ENCODE assay signal across 13 cellular contexts in the genomic region with DNA sequence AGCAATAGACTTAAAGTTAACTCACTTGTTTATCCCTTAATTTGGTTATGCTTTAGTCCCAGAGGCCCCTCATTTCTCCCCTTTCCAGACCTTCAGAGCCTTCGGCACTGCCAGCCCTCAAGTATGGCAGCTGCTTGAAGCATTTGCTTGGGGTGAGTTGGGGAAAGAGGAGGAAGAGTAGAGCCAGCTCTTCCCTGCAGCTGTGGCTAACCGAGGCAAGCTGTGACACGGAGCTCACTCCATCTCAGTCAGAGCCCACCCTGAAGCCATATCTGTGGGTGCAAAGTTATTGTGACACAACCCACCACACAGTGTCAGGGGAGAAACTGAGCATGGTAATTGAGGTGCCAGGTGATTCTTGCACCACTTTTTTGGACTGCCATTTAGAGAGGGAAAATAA.
DNase-seq lines count a peak whose midpoint lies in the region; ATAC-seq, FAIRE-seq and TF ChIP-seq lines count a peak whose summit lies in the region.
"Had no signal": no experiment of that assay in that cellular context is flagged by ENCODE, and none has a peak within 500 bp of the region (broad histone marks: within the 10 kb centered on the region; RNA-seq: fewer than 3 reads in every experiment).

No MANE protein-coding gene starts in this region.

- peak; percentile 29 for FAIRE-seq in keratinocyte (lab: Jason Lieb, UNC)

- H3F3A ChIP-seq in smooth muscle cell (ENCODE audit: low read depth): peaks cover 21% of the 10 kb centered on the region

- dilution Hi-C loops in keratinocyte (cut with MboI; ENCODE audit: extremely low pct_ligation_motif_present, low sequenced_read_pairs): no loop called here

- no peaks in the 10 kb centered on the region for H3K9me3 ChIP-seq in keratinocyte (ENCODE audit: control insufficient read depth, low read depth, low read length)
- H3K9me3 ChIP-seq in smooth muscle cell (replicated peaks; ENCODE audit: low read depth): no peaks in the 10 kb centered on the region
- H3K9me3 ChIP-seq: ovary had no signal

- H3K4me2 ChIP-seq in keratinocyte (ENCODE audit: control insufficient read depth, extremely low read depth, insufficient read depth, low read depth, low read length): peak overlapping the region; percentile 55
- H3K4me2 ChIP-seq in smooth muscle cell: peak overlapping the region; percentile 41

- H3K9me1 ChIP-seq in keratinocyte (ENCODE audit: control insufficient read depth, extremely low read depth, insufficient read depth, low read length): no peaks in the 10 kb centered on the region

- no peaks in the 10 kb centered on the region for H3K27me3 ChIP-seq in keratinocyte (ENCODE audit: control insufficient read depth, extremely low read depth, insufficient read depth, low read length)
- H3K27me3 ChIP-seq in smooth muscle cell (ENCODE audit: low read depth): no peaks in the 10 kb centered on the region
- H3K27me3 ChIP-seq: ovary had no signal

- POLR2A ChIA-PET in RWPE1 (lab: Yijun Ruan, JAX; ENCODE audit: low non-redundant PET): no interaction called here

- peaks cover 27% of the 10 kb centered on the region for H3K4me1 ChIP-seq in keratinocyte (ENCODE audit: control insufficient read depth, extremely low read depth, insufficient read depth, low read length)
- peaks cover 22% of the 10 kb centered on the region for H3K4me1 ChIP-seq in smooth muscle cell (ENCODE audit: low read depth)

- no peak for TF ChIP-seq CTCF in RWPE1 (conservative IDR thresholded peaks at IDR 0.05; ENCODE audit: low read depth)
- TF ChIP-seq CTCF in keratinocyte (optimal IDR thresholded peaks at IDR 0.05 in 1 of 3, IDR thresholded peaks at IDR 0.05 in 1 of 3, conservative IDR thresholded peaks at IDR 0.05 in 1 of 3; ENCODE audit: extremely low read depth in 1 of 3, insufficient read depth in 2 of 3, low read length in 3 of 3): no peak
- no peak for TF ChIP-seq CTCF in smooth muscle cell (IDR thresholded peaks at IDR 0.05; ENCODE audit: borderline replicate concordance, insufficient read depth, poor library complexity, severe bottlenecking)
- no peak for TF ChIP-seq CTCF in GM13977 (IDR thresholded peaks at IDR 0.05; ENCODE audit: extremely low read depth, insufficient read depth, missing control alignments)

- H3K79me2 ChIP-seq in keratinocyte (ENCODE audit: control insufficient read depth, insufficient read depth, low read length) (no peaks in the 10 kb centered on the region), smooth muscle cell (ENCODE audit: low read depth) (no peaks in the 10 kb centered on the region)

- ATAC-seq in GM19324 (IDR thresholded peaks at IDR 0.05; ENCODE audit: low FRiP score, unreplicated experiment): peak; percentile 3

- H3K36me3 ChIP-seq in keratinocyte (ENCODE audit: control insufficient read depth in 2 of 2, extremely low read depth in 1 of 2, insufficient read depth in 2 of 2, low read length in 2 of 2) (no peaks in the 10 kb centered on the region), smooth muscle cell (ENCODE audit: low read depth) (no peaks in the 10 kb centered on the region)
- H3K36me3 ChIP-seq: ovary had no signal

- H4K20me1 ChIP-seq in keratinocyte (ENCODE audit: control insufficient read depth, extremely low read depth, insufficient read depth, low read length) (no peaks in the 10 kb centered on the region), smooth muscle cell (ENCODE audit: low read depth) (no peaks in the 10 kb centered on the region)

- DNase-seq in RWPE1 (ENCODE audit: low spot score) (no peak), keratinocyte (ENCODE audit: low read depth, low spot score) (no peak), smooth muscle cell (lab: John Stamatoyannopoulos, UW; ENCODE audit: unreplicated experiment) (no peak), GM13977 (ENCODE audit: low spot score) (no peak), OCI-M1 (lab: John Stamatoyannopoulos, UW) (no peak), DMS114 treated with DMSO at 0.1 percent for 48 hours (lab: John Stamatoyannopoulos, UW; ENCODE audit: unreplicated experiment) (no peak), NCI-H1694 treated with DMSO at 0.1 percent for 48 hours (lab: John Stamatoyannopoulos, UW) (no peak)
- DNase-seq: activated CD8-positive, alpha-beta memory T cell treated with anti-CD3 and anti-CD28 coated beads, Interleukin-2, amount 10 ng/mL, durations not matched to agents 7 days and 5 days; amygdala; NCI-H1092 treated with DMSO at 0.1 percent for 48 hours; ovary had no signal

- H3K27ac ChIP-seq in RWPE1 (peak overlapping the region; percentile 57), keratinocyte (ENCODE audit: control insufficient read depth, insufficient read depth, low read length) (peak overlapping the region; percentile 74), smooth muscle cell (ENCODE audit: low read depth) (peak overlapping the region; percentile 98)
- H3K27ac ChIP-seq: HL-60, ovary had no signal

- in situ Hi-C loops in GM13977 (cut with MboI; ENCODE audit: low pct_unique_long_range_greater_than_20kb, low sequenced_read_pairs, unreplicated experiment): no loop called here

- WGBS in smooth muscle cell (ENCODE audit: low lambda C conversion rate): 86% methylated on average over 3 of the region's 3 CpGs

- H3K9ac ChIP-seq in keratinocyte (ENCODE audit: control insufficient read depth, extremely low read depth, insufficient read depth, low read length): peak overlapping the region; percentile 22
- no peak overlapping the region for H3K9ac ChIP-seq in smooth muscle cell (ENCODE audit: low read depth)

- CTCF ChIA-PET in RWPE1 (lab: Yijun Ruan, JAX): interaction anchor here (0.6 to 1.0 kb wide), 2 partner anchors 204 to 216 kb away, joined by 3 to 12 read pairs; no protein-coding TSS in a partner anchor

- no peak overlapping the region for H2AFZ ChIP-seq in keratinocyte (ENCODE audit: control insufficient read depth, low read length)
- H2AFZ ChIP-seq in smooth muscle cell (ENCODE audit: low read depth): no peak overlapping the region

- H3K4me3 ChIP-seq in keratinocyte (ENCODE audit: control insufficient read depth in 2 of 3, extremely low read depth in 1 of 3, insufficient read depth in 2 of 3, low read depth in 1 of 3, low read length in 3 of 3) (no peak overlapping the region), smooth muscle cell (no peak overlapping the region)
- H3K4me3 ChIP-seq: ovary had no signal
